22 cellular contexts compared by ENCODE assay signal in genomic region chr10:91624633-91625032, GRCh38.
"Had no signal": no experiment of that assay in that cellular context is flagged by ENCODE, and none has a peak within 500 bp of the region (broad histone marks: within the 10 kb centered on the region; RNA-seq: fewer than 3 reads in every experiment).

No MANE protein-coding gene starts in this region.

- H3K27me3 ChIP-seq: colonic mucosa, esophagus muscularis mucosa, foreskin keratinocyte, heart right ventricle, left lung had no signal

- ATAC-seq: foreskin keratinocyte, heart right ventricle, left cardiac atrium, left lung, left ventricle myocardium superior, lower lobe of right lung, mucosa of descending colon had no signal

- H3K9me3 ChIP-seq: colonic mucosa, mucosa of descending colon had no signal

- H3K4me3 Mint-ChIP-seq: dendritic cell treated with granulocyte-macrophage colony-stimulating factor and Interleukin-4, amounts not matched to agents 40 ng/mL and 50 ng/mL, for 4 days; mesothelial cell of epicardium had no signal

- H3K27ac ChIP-seq: colonic mucosa, esophagus muscularis mucosa, foreskin keratinocyte, heart right ventricle, left lung, lower lobe of right lung had no signal

- H3K36me3 ChIP-seq: colonic mucosa, left lung, lower lobe of right lung had no signal

- H3K27ac Mint-ChIP-seq: dendritic cell treated with granulocyte-macrophage colony-stimulating factor and Interleukin-4, amounts not matched to agents 40 ng/mL and 50 ng/mL, for 4 days; mesothelial cell of epicardium had no signal

- DNase-seq: colonic mucosa; cortex of kidney; effector CD4-positive, alpha-beta T cell; effector memory CD4-positive, alpha-beta T cell; foreskin keratinocyte; glutamatergic neuron; head of caudate nucleus; heart right ventricle; hippocampal formation; left cardiac atrium; left lung; left ventricle myocardium superior; lower lobe of right lung; mesenchymal stem cell; mucosa of descending colon had no signal

- FAIRE-seq: endothelial cell of umbilical vein, frontal cortex, islet of Langerhans, keratinocyte had no signal

- H3K4me1 ChIP-seq: colonic mucosa, foreskin keratinocyte, left lung, lower lobe of right lung had no signal

- H3K4me3 ChIP-seq: colonic mucosa, esophagus muscularis mucosa, heart right ventricle, left lung, lower lobe of right lung, mucosa of descending colon had no signal
